Comparison of ENCODE assay signal across 8 cellular contexts in the genomic region with DNA sequence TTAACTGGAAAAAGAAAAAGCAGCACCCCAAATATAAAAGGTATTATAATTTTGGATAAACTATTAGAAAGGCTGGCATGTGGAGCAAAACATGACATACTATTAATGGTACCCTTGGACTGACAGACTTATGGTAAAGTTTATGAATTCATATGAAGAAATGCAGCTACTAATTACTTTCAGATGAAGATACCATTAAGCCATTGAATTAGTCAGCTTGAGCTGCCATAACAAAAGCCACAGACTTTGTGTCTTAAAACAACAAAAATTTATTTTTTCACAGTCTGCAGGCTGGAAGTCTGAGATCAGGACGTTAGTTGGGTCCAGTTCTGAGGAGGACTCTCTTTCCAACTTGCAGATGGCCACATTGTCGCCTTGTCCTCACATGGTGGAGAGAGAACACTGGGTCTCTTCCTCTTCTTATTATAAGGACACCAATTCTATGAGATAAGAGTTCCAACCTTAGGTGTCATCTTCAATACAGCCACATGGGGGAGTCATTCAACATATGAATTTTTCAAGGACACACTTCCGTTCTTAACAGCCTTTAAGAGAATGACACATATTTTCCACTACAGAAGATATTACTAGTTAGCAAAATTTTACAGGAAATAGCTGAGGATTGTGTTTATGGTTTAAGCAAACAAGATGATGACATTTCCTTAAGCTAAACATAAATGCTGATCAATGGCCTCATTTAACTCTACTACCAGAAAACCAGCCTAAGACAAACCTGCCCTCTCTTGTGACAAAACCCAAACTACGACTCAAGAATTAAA. TPM values are rescaled to one million over a fixed set of nuclear protein-coding genes. Genes with fewer than 3 reads are reported as not detected.
DNase-seq lines count a peak whose midpoint lies in the region; ATAC-seq lines count a peak whose summit lies in the region.

No MANE protein-coding gene starts in this region.

- H3K27ac ChIP-seq in epithelial cell of prostate: peak overlapping the region; percentile 30

- peak overlapping the region; percentile 90 to 92 for H3K27ac Mint-ChIP-seq in natural killer cell treated with Interleukin-12 subunit alpha and Interleukin-12 subunit beta and Interleukin-15 and Interleukin-18, amount 100 ng/mL, for 72 hours

- no peaks in the 10 kb centered on the region for H3K27me3 Mint-ChIP-seq in natural killer cell treated with Interleukin-12 subunit alpha and Interleukin-12 subunit beta and Interleukin-15 and Interleukin-18, amount 100 ng/mL, for 72 hours

- DNase-seq in D341Med (ENCODE audit: low spot score) (peak; percentile 41), GM19240 (ENCODE audit: insufficient read length, low spot score) (peak; percentile 2), NCI-H345 (lab: John Stamatoyannopoulos, UW) (peak; percentile 40), epithelial cell of prostate (ENCODE audit: low read depth, low spot score) (peak; percentile 39), T1000 (lab: John Stamatoyannopoulos, UW) (no peak)
- no peak for DNase-seq in natural killer cell treated with Interleukin-12 subunit alpha and Interleukin-12 subunit beta and Interleukin-15 and Interleukin-18, amount 100 ng/mL, for 72 hours (ENCODE audit: low spot score)

- peaks cover 6% of the 10 kb centered on the region for H3K9me3 Mint-ChIP-seq in natural killer cell treated with Interleukin-12 subunit alpha and Interleukin-12 subunit beta and Interleukin-15 and Interleukin-18, amount 100 ng/mL, for 72 hours

- H3K36me3 Mint-ChIP-seq in natural killer cell treated with Interleukin-12 subunit alpha and Interleukin-12 subunit beta and Interleukin-15 and Interleukin-18, amount 100 ng/mL, for 72 hours: peaks cover 16% of the 10 kb centered on the region

- H3K4me3 Mint-ChIP-seq in natural killer cell treated with Interleukin-12 subunit alpha and Interleukin-12 subunit beta and Interleukin-15 and Interleukin-18, amount 100 ng/mL, for 72 hours: peak overlapping the region; percentile 71

- ATAC-seq in HG03159 (IDR thresholded peaks at IDR 0.05; ENCODE audit: unreplicated experiment): peak; percentile 98
- peak; percentile 79 to 92 for ATAC-seq in activated CD4-positive, CD25-positive, alpha-beta regulatory T cell treated with anti-CD3 and anti-CD28 coated beads, Interleukin-2, amount 50 U/mL, for 24 hours
- ATAC-seq in natural killer cell treated with Interleukin-12 subunit alpha and Interleukin-12 subunit beta and Interleukin-15 and Interleukin-18, amount 100 ng/mL, for 72 hours: peak; percentile 92 to 93

- peaks cover 25 to 31% of the 10 kb centered on the region in 2 donors for H3K4me1 Mint-ChIP-seq in natural killer cell treated with Interleukin-12 subunit alpha and Interleukin-12 subunit beta and Interleukin-15 and Interleukin-18, amount 100 ng/mL, for 72 hours (ENCODE audit: low read depth in 2 of 2)

RNA-seq across cellular contexts. Expression of a gene that starts 56.1 kb away (rescaled TPM):
- 10 to 100 TPM; 36.2 to 78.4 TPM for total RNA-seq in natural killer cell treated with Interleukin-12 subunit alpha and Interleukin-12 subunit beta and Interleukin-15 and Interleukin-18, amount 100 ng/mL, for 72 hours

Comparison
In these comparisons a context has a peak if more than half of its experiments do, and no peak if none do; other contexts are left out.
1. DNase-seq: peak in D341Med (single experiment), GM19240 (single experiment), NCI-H345 (single experiment) and epithelial cell of prostate (single experiment); none in natural killer cell treated with Interleukin-12 subunit alpha and Interleukin-12 subunit beta and Interleukin-15 and Interleukin-18, amount 100 ng/mL, for 72 hours (single experiment) and T1000 (single experiment).
2. Peak in every context shown above with its lines, with median percentiles within 50 percentile points of each other: ATAC-seq.